In the genomic region with DNA sequence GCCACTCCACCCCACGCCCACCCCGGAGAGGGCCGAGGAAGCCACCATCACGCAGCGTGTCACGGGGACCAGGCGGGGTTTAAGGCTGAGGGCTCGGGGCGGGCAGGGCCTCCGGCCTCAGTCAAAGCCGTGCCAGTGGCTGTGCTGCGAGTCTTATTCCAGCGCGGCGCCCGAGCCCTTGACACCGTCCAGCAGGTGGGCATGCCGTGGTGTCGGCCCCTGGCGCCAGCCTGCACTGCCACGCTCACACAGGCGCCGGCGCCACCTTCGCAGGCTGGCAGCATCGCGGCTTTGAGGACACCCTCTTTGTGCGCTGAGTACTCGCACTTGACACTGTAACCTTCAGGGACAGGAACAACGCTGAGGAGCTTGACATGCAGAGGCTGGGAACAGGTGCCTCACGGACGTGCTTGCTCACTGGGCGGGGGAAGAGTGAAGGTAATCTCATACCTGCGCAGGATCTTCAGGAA, we compare ENCODE assay signal across 13 cellular contexts.
"Had no signal": no experiment of that assay in that cellular context is flagged by ENCODE, and none has a peak within 500 bp of the region (broad histone marks: within the 10 kb centered on the region; RNA-seq: fewer than 3 reads in every experiment).

No MANE protein-coding gene starts in this region.

- H3K27ac Mint-ChIP-seq: activated CD4-positive, alpha-beta memory T cell treated with anti-CD3 and anti-CD28 coated beads for 36 hours; activated CD4-positive, alpha-beta T cell treated with anti-CD3 and anti-CD28 coated beads for 36 hours; activated naive CD8-positive, alpha-beta T cell; activated T-helper 1 cell treated with anti-CD3 and anti-CD28 coated beads, Interleukin-12 subunit alpha, Interleukin-12 subunit beta, Interleukin-2, Interleukin-4 antibody, amounts not matched to agents 30 ng/mL and 10 ng/mL and 1 ng/mL, durations not matched to agents 14 hours and 24 hours and 36 hours; natural killer cell treated with Interleukin-12 subunit alpha and Interleukin-12 subunit beta and Interleukin-15 and Interleukin-18, amount 100 ng/mL, for 72 hours; type B pancreatic cell; WTC11 had no signal

- H3K36me3 Mint-ChIP-seq: activated CD4-positive, alpha-beta memory T cell treated with anti-CD3 and anti-CD28 coated beads for 36 hours; activated naive CD8-positive, alpha-beta T cell; natural killer cell treated with Interleukin-12 subunit alpha and Interleukin-12 subunit beta and Interleukin-15 and Interleukin-18, amount 100 ng/mL, for 72 hours; type B pancreatic cell; WTC11 had no signal

- H3K4me3 Mint-ChIP-seq: activated CD4-positive, alpha-beta memory T cell treated with anti-CD3 and anti-CD28 coated beads for 36 hours; activated CD4-positive, alpha-beta T cell treated with anti-CD3 and anti-CD28 coated beads for 36 hours; activated naive CD8-positive, alpha-beta T cell; activated T-helper 1 cell treated with anti-CD3 and anti-CD28 coated beads, Interleukin-12 subunit alpha, Interleukin-12 subunit beta, Interleukin-2, Interleukin-4 antibody, amounts not matched to agents 30 ng/mL and 10 ng/mL and 1 ng/mL, durations not matched to agents 14 hours and 24 hours and 36 hours; effector memory CD8-positive, alpha-beta T cell; natural killer cell treated with Interleukin-12 subunit alpha and Interleukin-12 subunit beta and Interleukin-15 and Interleukin-18, amount 100 ng/mL, for 72 hours; type B pancreatic cell; WTC11 had no signal

- H3K9me3 Mint-ChIP-seq: activated CD4-positive, alpha-beta memory T cell treated with anti-CD3 and anti-CD28 coated beads for 36 hours; activated T-helper 1 cell treated with anti-CD3 and anti-CD28 coated beads, Interleukin-12 subunit alpha, Interleukin-12 subunit beta, Interleukin-2, Interleukin-4 antibody, amounts not matched to agents 30 ng/mL and 10 ng/mL and 1 ng/mL, durations not matched to agents 14 hours and 24 hours and 36 hours; effector memory CD8-positive, alpha-beta T cell; natural killer cell treated with Interleukin-12 subunit alpha and Interleukin-12 subunit beta and Interleukin-15 and Interleukin-18, amount 100 ng/mL, for 72 hours; type B pancreatic cell; WTC11 had no signal

- H3K27me3 Mint-ChIP-seq: activated CD4-positive, alpha-beta memory T cell treated with anti-CD3 and anti-CD28 coated beads for 36 hours; activated CD4-positive, alpha-beta T cell treated with anti-CD3 and anti-CD28 coated beads for 36 hours; activated naive CD8-positive, alpha-beta T cell; natural killer cell treated with Interleukin-12 subunit alpha and Interleukin-12 subunit beta and Interleukin-15 and Interleukin-18, amount 100 ng/mL, for 72 hours; type B pancreatic cell had no signal

- H3K4me1 Mint-ChIP-seq: activated CD4-positive, alpha-beta T cell treated with anti-CD3 and anti-CD28 coated beads for 36 hours; WTC11 had no signal

- DNase-seq: activated CD4-positive, alpha-beta memory T cell treated with anti-CD3 and anti-CD28 coated beads for 36 hours; activated CD4-positive, alpha-beta T cell treated with anti-CD3 and anti-CD28 coated beads for 36 hours; activated T-cell treated with anti-CD3 and anti-CD28 coated beads for 4 hours; effector memory CD8-positive, alpha-beta T cell; nucleus accumbens; retina; stimulated activated CD8-positive, alpha-beta memory T cell treated with anti-CD3 and anti-CD28 coated beads, Interleukin-4, amount 100 ng/mL, for 48 hours; stimulated activated naive CD4-positive, alpha-beta T cell treated with Interleukin-2 at 50 U/mL for 16 hours had no signal
